20 cellular contexts compared by ENCODE assay signal in genomic region chr9:130963337-130963908, GRCh38. TPM values are rescaled to one million over a fixed set of nuclear protein-coding genes. Genes with fewer than 3 reads are reported as not detected.
DNase-seq lines count a peak whose midpoint lies in the region; ATAC-seq and TF ChIP-seq lines count a peak whose summit lies in the region.
"Had no signal": no experiment of that assay in that cellular context is flagged by ENCODE, and none has a peak within 500 bp of the region (broad histone marks: within the 10 kb centered on the region; RNA-seq: fewer than 3 reads in every experiment).

No MANE protein-coding gene starts in this region.

- no peak for TF ChIP-seq CTCF in PC-9 (conservative IDR thresholded peaks at IDR 0.05)
- TF ChIP-seq CTCF in chondrocyte (IDR thresholded peaks at IDR 0.05), result no peak
- TF ChIP-seq CTCF in suprapubic skin (IDR thresholded peaks at IDR 0.05), result no peak
- no peak for TF ChIP-seq CTCF in adrenal gland (IDR thresholded peaks at IDR 0.05)

- H3K79me2 ChIP-seq in PC-9 (ENCODE audit: low read depth), result no peaks in the 10 kb centered on the region

- no peak overlapping the region for H3K4me3 Mint-ChIP-seq in chondrocyte (ENCODE audit: unreplicated experiment)
- H3K4me3 Mint-ChIP-seq: CD4-positive, alpha-beta T cell had no signal

- H3K4me3 ChIP-seq in PC-9 (no peak overlapping the region), skeletal muscle satellite cell (ENCODE audit: low read length) (no peak overlapping the region), suprapubic skin (no peak overlapping the region), adrenal gland (no peak overlapping the region)
- H3K4me3 ChIP-seq: BLaER1 treated with 17β-estradiol and CSF1 and Interleukin-3, amounts not matched to agents 10 nM and 100 nM; SJSA1 had no signal

- peaks cover 24% of the 10 kb centered on the region for H3K4me1 Mint-ChIP-seq in chondrocyte (ENCODE audit: low read depth)

- H4K20me1 ChIP-seq in PC-9 (ENCODE audit: insufficient read depth), result no peaks in the 10 kb centered on the region
- H4K20me1 ChIP-seq: BLaER1 treated with 17β-estradiol and CSF1 and Interleukin-3, amounts not matched to agents 10 nM and 100 nM had no signal

- no peak for TF ChIP-seq EP300 in suprapubic skin (IDR thresholded peaks at IDR 0.05)

- peaks cover 9% of the 10 kb centered on the region for H3K9me3 Mint-ChIP-seq in chondrocyte (ENCODE audit: low read depth)
- H3K9me3 Mint-ChIP-seq: CD4-positive, alpha-beta T cell had no signal

- no peak overlapping the region for H2AFZ ChIP-seq in PC-9

- ATAC-seq in GM21717 (IDR thresholded peaks at IDR 0.05; ENCODE audit: unreplicated experiment), result no peak

- no TSS peak for BruUV-seq in PC-9 (replicated peaks; lab: Mats Ljungman, UMichigan)

- H3K36me3 Mint-ChIP-seq in chondrocyte (ENCODE audit: low read depth), result peaks cover 1% of the 10 kb centered on the region

- no peak overlapping the region for H3K27ac ChIP-seq in PC-9
- no peak overlapping the region for H3K27ac ChIP-seq in suprapubic skin
- H3K27ac ChIP-seq in adrenal gland, result no peak overlapping the region
- H3K27ac ChIP-seq: BLaER1 treated with 17β-estradiol and CSF1 and Interleukin-3, amounts not matched to agents 10 nM and 100 nM; SJSA1 had no signal

- CTCF ChIA-PET in PC-9 (lab: Charles Lee), result interaction anchor here (0.6 to 1.2 kb wide), 2 partner anchors 17 to 22 kb away, joined by 3 read pairs; no protein-coding TSS in a partner anchor

- H3K4me1 ChIP-seq in PC-9 (replicated peaks; ENCODE audit: insufficient read depth), result peaks cover 21% of the 10 kb centered on the region
- peaks cover 13% of the 10 kb centered on the region for H3K4me1 ChIP-seq in skeletal muscle satellite cell (ENCODE audit: control insufficient read depth, insufficient read depth, low read length)
- H3K4me1 ChIP-seq in suprapubic skin, result peaks cover 9% of the 10 kb centered on the region
- no peaks in the 10 kb centered on the region for H3K4me1 ChIP-seq in adrenal gland (replicated peaks in 1 of 2)

- H3K27me3 Mint-ChIP-seq in chondrocyte (ENCODE audit: low read depth), result no peaks in the 10 kb centered on the region
- H3K27me3 Mint-ChIP-seq: CD4-positive, alpha-beta T cell had no signal

- H3K9ac ChIP-seq in skeletal muscle satellite cell (ENCODE audit: low read depth, low read length), result no peak overlapping the region
- H3K9ac ChIP-seq: BLaER1 treated with 17β-estradiol and CSF1 and Interleukin-3, amounts not matched to agents 10 nM and 100 nM had no signal

- peaks cover 4% of the 10 kb centered on the region; the same call in 1 of the 2 replicates for H3F3A ChIP-seq in PC-9 (ENCODE audit: insufficient read depth, low read depth)

- peak overlapping the region; percentile 95 for H3K27ac Mint-ChIP-seq in chondrocyte (ENCODE audit: unreplicated experiment)
- H3K27ac Mint-ChIP-seq: CD4-positive, alpha-beta T cell had no signal

- 68% methylated on average over 15 of the region's 15 CpGs for WGBS in suprapubic skin
- WGBS in adrenal gland, 4 donors, result 80 to 89% (median 88%) methylated on average over 13 to 15 of the region's 15 CpGs

- H3K36me3 ChIP-seq in PC-9 (ENCODE audit: low read depth), result no peaks in the 10 kb centered on the region
- H3K36me3 ChIP-seq in skeletal muscle satellite cell (ENCODE audit: insufficient read depth, low read length), result no peaks in the 10 kb centered on the region
- no peaks in the 10 kb centered on the region for H3K36me3 ChIP-seq in suprapubic skin
- H3K36me3 ChIP-seq in adrenal gland (replicated peaks in 1 of 2), result no peaks in the 10 kb centered on the region
- H3K36me3 ChIP-seq: BLaER1 treated with 17β-estradiol and CSF1 and Interleukin-3, amounts not matched to agents 10 nM and 100 nM; SJSA1 had no signal

- POLR2A ChIA-PET in PC-9 (lab: Charles Lee; ENCODE audit: unreplicated experiment), result interaction anchor here (0.8 kb wide), 1 partner anchor 1204 kb away, joined by 13 read pairs; no protein-coding TSS in a partner anchor

- no peaks in the 10 kb centered on the region; the same call in 1 of the 2 replicates for H3K9me2 ChIP-seq in PC-9 (ENCODE audit: insufficient read depth)

- TF ChIP-seq POLR2A in suprapubic skin (IDR thresholded peaks at IDR 0.05) (no peak), adrenal gland (IDR thresholded peaks at IDR 0.05) (no peak)

- DNase-seq in DMS79 treated with DMSO at 0.1 percent for 48 hours (lab: John Stamatoyannopoulos, UW) (peak; percentile 37), PC-9 (peak in 1 of 2 experiments; percentile 37), chondrocyte (ENCODE audit: low spot score) (no peak), suprapubic skin (ENCODE audit: low spot score in 2 of 2) (no peak), NCI-H510A treated with DMSO at 0.1 percent for 48 hours (lab: John Stamatoyannopoulos, UW) (no peak), adrenal gland (no peak)
- DNase-seq: AML-193; CD4-positive, alpha-beta T cell; Kasumi-1; NCI-H1105 treated with DMSO at 0.1 percent for 48 hours; NCI-H1694; NCI-H2029 treated with DMSO at 0.1 percent for 48 hours; Right ventricle myocardium superior had no signal

- H3K4me2 ChIP-seq in PC-9 (peak overlapping the region; percentile 48), skeletal muscle satellite cell (ENCODE audit: low read length) (peak overlapping the region; percentile 43)

- intact Hi-C loops in PC-9 (cut with micrococcal nuclease; ENCODE audit: unreplicated experiment) (no loop called here), adrenal gland (cut with DNase I) (no loop called here)

- H3K9me3 ChIP-seq in PC-9 (ENCODE audit: insufficient read depth, low read depth) (no peaks in the 10 kb centered on the region), skeletal muscle satellite cell (replicated peaks; ENCODE audit: low read length) (no peaks in the 10 kb centered on the region), suprapubic skin (no peaks in the 10 kb centered on the region), adrenal gland (replicated peaks in 1 of 3) (no peaks in the 10 kb centered on the region)
- H3K9me3 ChIP-seq: SJSA1 had no signal

- H3K27me3 ChIP-seq in PC-9 (ENCODE audit: insufficient read depth, low read depth) (no peaks in the 10 kb centered on the region), skeletal muscle satellite cell (ENCODE audit: control insufficient read depth, insufficient read depth, low read length) (peaks cover 6% of the 10 kb centered on the region), suprapubic skin (peaks cover 4% of the 10 kb centered on the region), adrenal gland (no peaks in the 10 kb centered on the region)
- H3K27me3 ChIP-seq: BLaER1 treated with 17β-estradiol and CSF1 and Interleukin-3, amounts not matched to agents 10 nM and 100 nM; SJSA1 had no signal

RNA-seq across cellular contexts. Expression of gene FIBCD1, which starts 24.4 kb away (rescaled TPM):
- total RNA-seq in PC-9 (2021) (2.7 and 4.1 TPM in 2 replicates), chondrocyte (6.8 to 81.5 TPM (median 8.3 TPM) in 3 replicates), suprapubic skin (not detected), adrenal gland (10 to 100 TPM in 6 of 8 donors, 1 to 10 TPM in 2; 1.5 to 25.7 (median 18.3) TPM)
- total RNA-seq in skeletal muscle satellite cell (2012; rRNA removed), result 0.22 and 1.3 TPM in 2 replicates
- polyA plus RNA-seq in adrenal gland, result 10 to 100 TPM in 2 of 3 donors, under 1 TPM in 1; 0.11 to 55.7 (median 26.6) TPM
- total RNA-seq: CD4-positive, alpha-beta T cell; OCI-LY7 had no signal

RNA-seq across cellular contexts. Expression of gene LAMC3, which starts 45.6 kb away (rescaled TPM):
- total RNA-seq in PC-9 (2021) (0.38 and 0.41 TPM in 2 replicates), chondrocyte (0.95 to 7.3 TPM (median 1.2 TPM) in 3 replicates), suprapubic skin (10 to 100 TPM in 1 of 4 donors, 1 to 10 TPM in 3; 4.0 to 16.9 (median 5.2) TPM), adrenal gland (100 to 1,000 TPM in 1 of 8 donors, 10 to 100 TPM in 7; 18.5 to 125 (median 49.7) TPM)
- total RNA-seq in skeletal muscle satellite cell (2012; rRNA removed), result not detected in 2 replicates
- polyA plus RNA-seq in adrenal gland, result 10 to 100 TPM in 2 of 3 donors, 1 to 10 TPM in 1; 3.3 to 85.3 (median 67.0) TPM
- total RNA-seq: HT-29, M059J, SJSA1 had no signal
